Comparison of ENCODE assay signal across 8 cellular contexts in genomic region chr2:73386342-73386868, GRCh38. TPM values are rescaled to one million over a fixed set of nuclear protein-coding genes. Genes with fewer than 3 reads are reported as not detected.
A peak's percentile ranks its signal among the peaks of the same experiment; 100 is the strongest.
DNase-seq lines count a peak whose midpoint lies in the region; ATAC-seq and TF ChIP-seq lines count a peak whose summit lies in the region.

No MANE protein-coding gene starts in this region.

- TF ChIP-seq POLR2A in body of pancreas (IDR thresholded peaks at IDR 0.05), result peak in 1 of 3 donors; percentile 43
- no peak for TF ChIP-seq POLR2A in lower leg skin (IDR thresholded peaks at IDR 0.05)
- peak in 1 of 4 donors; percentile 38 for TF ChIP-seq POLR2A in upper lobe of left lung (IDR thresholded peaks at IDR 0.05)

- H3K4me1 ChIP-seq in body of pancreas (peaks cover 21% of the 10 kb centered on the region), upper lobe of left lung (peaks cover 7 to 20% (median 13%) of the 10 kb centered on the region in 4 donors)

- H3K4me3 ChIP-seq in HL-60 (replicated peaks; ENCODE audit: insufficient read depth, low read length), result peak overlapping the region; percentile 91
- peak overlapping the region; percentile 73 to 95 for H3K4me3 ChIP-seq in body of pancreas
- H3K4me3 ChIP-seq in lower leg skin (ENCODE audit: low read depth, poor library complexity, severe bottlenecking), result peak overlapping the region; percentile 44
- H3K4me3 ChIP-seq in upper lobe of left lung, result peak overlapping the region; percentile 44 to 87 (median 76)

- DNase-seq in HL-60 (ENCODE audit: low read depth in 1 of 2, low spot score in 1 of 2) (no peak), body of pancreas (no peak), lower leg skin (ENCODE audit: low spot score in 2 of 2) (no peak), upper lobe of left lung (peak in 1 of 2 donors; percentile 22), MV-4-11 (lab: John Stamatoyannopoulos, UW) (no peak)
- DNase-seq in activated CD4-positive, alpha-beta T cell treated with anti-CD3 and anti-CD28 coated beads for 1 hour, result no peak

- TF ChIP-seq EP300 in upper lobe of left lung (IDR thresholded peaks at IDR 0.05), result no peak

- H3K27ac ChIP-seq in C4-2B, result peak overlapping the region; percentile 80
- H3K27ac ChIP-seq in HL-60 (replicated peaks), result peak overlapping the region; percentile 79
- peak overlapping the region; percentile 88 to 95 (median 91) for H3K27ac ChIP-seq in body of pancreas
- H3K27ac ChIP-seq in upper lobe of left lung, result peak overlapping the region; percentile 76 to 93 (median 88)

- WGBS in body of pancreas, 2 donors, result 0% methylated on average over 18 to 24 of the region's 24 CpGs
- 0 to 1% methylated on average over 22 to 23 of the region's 24 CpGs for WGBS in lower leg skin, 2 donors
- 1% methylated on average over 10 to 18 of the region's 24 CpGs for WGBS in upper lobe of left lung, 2 donors

- TF ChIP-seq CTCF in C4-2B (conservative IDR thresholded peaks at IDR 0.05), result no peak
- TF ChIP-seq CTCF in HL-60 (IDR thresholded peaks at IDR 0.05; ENCODE audit: insufficient read depth, low read length), result no peak
- peak in 1 of 7 experiments; percentile 1 for TF ChIP-seq CTCF in body of pancreas (IDR thresholded peaks at IDR 0.05)
- TF ChIP-seq CTCF in lower leg skin (IDR thresholded peaks at IDR 0.05), result no peak
- no peak for TF ChIP-seq CTCF in upper lobe of left lung (IDR thresholded peaks at IDR 0.05)

- intact Hi-C loops in body of pancreas (cut with DNase I) (no loop called here), lower leg skin (cut with DNase I; ENCODE audit: low total_unique reads) (no loop called here)

- H3K9me3 ChIP-seq in body of pancreas, result no peaks in the 10 kb centered on the region
- no peaks in the 10 kb centered on the region for H3K9me3 ChIP-seq in upper lobe of left lung

- peak; percentile 6 for ATAC-seq in GM19372 (IDR thresholded peaks at IDR 0.05; ENCODE audit: low read depth, unreplicated experiment)
- no peak for ATAC-seq in body of pancreas
- ATAC-seq in upper lobe of left lung (ENCODE audit: low FRiP score in 2 of 2), result no peak

- H3K36me3 ChIP-seq in body of pancreas (replicated peaks in 1 of 2; ENCODE audit: insufficient read depth in 1 of 2, low read depth in 2 of 2) (no peaks in the 10 kb centered on the region), upper lobe of left lung (no peaks in the 10 kb centered on the region)

- H3K27me3 ChIP-seq in HL-60 (ENCODE audit: insufficient read depth, poor library complexity, severe bottlenecking) (no peaks in the 10 kb centered on the region), body of pancreas (no peaks in the 10 kb centered on the region), upper lobe of left lung (no peaks in the 10 kb centered on the region)

RNA-seq across cellular contexts. Expression of gene ALMS1, which starts 0.8 kb away (rescaled TPM):
- total RNA-seq in body of pancreas (10 to 100 TPM; 34.2 to 44.5 TPM), lower leg skin (10 to 100 TPM; 10.1 to 17.6 (median 14.3) TPM), upper lobe of left lung (10 to 100 TPM; 15.2 to 56.6 (median 25.7) TPM)
